In genomic region chr2:10331033-10331701, GRCh38 we compare ENCODE assay signal across 8 cellular contexts. TPM values are rescaled to one million over a fixed set of nuclear protein-coding genes. Genes with fewer than 3 reads are reported as not detected.
DNase-seq lines count a peak whose midpoint lies in the region; ATAC-seq and TF ChIP-seq lines count a peak whose summit lies in the region.

No MANE protein-coding gene starts in this region.

- no peak overlapping the region for H3K4me3 ChIP-seq in AG10803 (ENCODE audit: low read length)
- no peak overlapping the region for H3K4me3 ChIP-seq in neural progenitor cell
- H3K4me3 ChIP-seq in transverse colon, result peak overlapping the region in 1 of 4 donors; percentile 32

- H3K27ac ChIP-seq in neural progenitor cell, result no peak overlapping the region
- peak overlapping the region; percentile 47 to 70 (median 66) for H3K27ac ChIP-seq in transverse colon

- H3K4me2 ChIP-seq in neural progenitor cell, result no peak overlapping the region

- peak; percentile 30 for DNase-seq in AG10803 (ENCODE audit: low read depth)
- DNase-seq in GM19240 (ENCODE audit: insufficient read length, low spot score), result peak; percentile 41
- DNase-seq in activated CD4-positive, CD25-positive, alpha-beta regulatory T cell treated with anti-CD3 and anti-CD28 coated beads, Interleukin-2, amount 50 U/mL, for 72 hours, result peak; percentile 68
- DNase-seq in dermis blood vessel endothelial cell, result peak; percentile 62
- no peak for DNase-seq in neural progenitor cell (ENCODE audit: low spot score)
- DNase-seq in transverse colon, result peak; percentile 80
- no peak for DNase-seq in NCI-H526 treated with DMSO at 0.1 percent for 48 hours (lab: John Stamatoyannopoulos, UW)

- peaks cover 10% of the 10 kb centered on the region for H3F3A ChIP-seq in neural progenitor cell (ENCODE audit: low read depth)

- H3K27me3 ChIP-seq in neural progenitor cell, result no peaks in the 10 kb centered on the region
- no peaks in the 10 kb centered on the region for H3K27me3 ChIP-seq in transverse colon

- peak; percentile 53 for ATAC-seq in HG03521 (IDR thresholded peaks at IDR 0.05; ENCODE audit: unreplicated experiment)

- no peak for TF ChIP-seq POLR2A in transverse colon (IDR thresholded peaks at IDR 0.05)

- peak overlapping the region; percentile 51 for H2AFZ ChIP-seq in neural progenitor cell (replicated peaks)

- H3K9me3 ChIP-seq in neural progenitor cell (ENCODE audit: low read depth) (no peaks in the 10 kb centered on the region), transverse colon (no peaks in the 10 kb centered on the region)

- no peaks in the 10 kb centered on the region for H3K36me3 Mint-ChIP-seq in neural progenitor cell

- TF ChIP-seq CTCF in AG10803 (conservative IDR thresholded peaks at IDR 0.05; ENCODE audit: low read length) (no peak), neural progenitor cell (IDR thresholded peaks at IDR 0.05) (no peak), transverse colon (IDR thresholded peaks at IDR 0.05) (peak in 1 of 5 experiments; percentile 19)

- H3K36me3 ChIP-seq in neural progenitor cell, result no peaks in the 10 kb centered on the region
- peaks cover 0 to 5% (median 0%) of the 10 kb centered on the region in 4 donors for H3K36me3 ChIP-seq in transverse colon

- peaks cover 5% of the 10 kb centered on the region for H3K27me3 Mint-ChIP-seq in neural progenitor cell (ENCODE audit: insufficient read depth, low read depth)

- no peaks in the 10 kb centered on the region for H4K20me1 ChIP-seq in neural progenitor cell (ENCODE audit: low read depth)

- intact Hi-C loops in transverse colon (cut with DNase I; ENCODE audit: low total_unique reads), result no loop called here

- no peak overlapping the region for H3K9ac ChIP-seq in neural progenitor cell

- peak overlapping the region; percentile 72 for H3K27ac Mint-ChIP-seq in neural progenitor cell

- no peaks in the 10 kb centered on the region for H3K79me2 ChIP-seq in neural progenitor cell (ENCODE audit: low read depth)

- H3K4me1 ChIP-seq in neural progenitor cell (peaks cover 37% of the 10 kb centered on the region), transverse colon (peaks cover 24 to 57% (median 53%) of the 10 kb centered on the region in 4 donors)

- peaks cover 5% of the 10 kb centered on the region for H3K9me3 Mint-ChIP-seq in neural progenitor cell

- TF ChIP-seq EP300 in transverse colon (IDR thresholded peaks at IDR 0.05; ENCODE audit: low read depth), result no peak

- H3K4me3 Mint-ChIP-seq in neural progenitor cell, result no peak overlapping the region

- in situ Hi-C loops in transverse colon (cut with MboI; ENCODE audit: low pct_ligation_motif_present in 1 of 4, low pct_unique_long_range_greater_than_20kb in 1 of 4, low sequenced_read_pairs in 3 of 4), result no loop called here

- 49% methylated on average over 33 of the region's 33 CpGs; no CpG with 5 or more reads in 1 of the 2 donors for WGBS in transverse colon (ENCODE audit: low coverage in 1 of 2), 2 donors

- H3K4me1 Mint-ChIP-seq in neural progenitor cell, result peaks cover 60% of the 10 kb centered on the region

RNA-seq across cellular contexts. Expression of gene HPCAL1, which starts 28.5 kb away (rescaled TPM):
- 72.2 and 72.4 TPM in 2 replicates for total RNA-seq in dermis blood vessel endothelial cell
- 3.7 and 8.0 TPM in 2 replicates for total RNA-seq in neural progenitor cell (ENCODE audit: low replicate concordance)
- 100 to 1,000 TPM in 3 of 4 donors, 10 to 100 TPM in 1; 88.9 to 221 (median 129) TPM for total RNA-seq in transverse colon

Comparison
In these comparisons a context has a peak if more than half of its experiments do, and no peak if none do; other contexts are left out.
1. DNase-seq: peak in AG10803 (single experiment), GM19240 (single experiment), activated CD4-positive, CD25-positive, alpha-beta regulatory T cell treated with anti-CD3 and anti-CD28 coated beads, Interleukin-2, amount 50 U/mL, for 72 hours (single experiment), dermis blood vessel endothelial cell (single experiment) and transverse colon (single experiment); none in neural progenitor cell (single experiment) and NCI-H526 treated with DMSO at 0.1 percent for 48 hours (single experiment).